In genomic region chr3:57179580-57180410, GRCh38 we compare ENCODE assay signal across 1 cellular context.
TF ChIP-seq lines count a peak whose summit lies in the region.

No MANE protein-coding gene starts in this region.

TF ChIP-seq in H1, 55 proteins besides CTCF, POLR2A, EP300 and RAD21:
- TF ChIP-seq TAF7 (optimal IDR thresholded peaks at IDR 0.05; ENCODE audit: borderline replicate concordance, low read depth, low read length) (no peak), HDAC2 (IDR thresholded peaks at IDR 0.05; ENCODE audit: borderline replicate concordance in 1 of 2, low read depth in 2 of 2, low read length in 2 of 2) (no peak), JUN (IDR thresholded peaks at IDR 0.05; ENCODE audit: low read depth, low read length) (no peak), EGR1 (IDR thresholded peaks at IDR 0.05; ENCODE audit: borderline replicate concordance, low read depth, low read length) (no peak), NRF1 (IDR thresholded peaks at IDR 0.05; ENCODE audit: low read depth, low read length) (no peak), RNF2 (IDR thresholded peaks at IDR 0.05; ENCODE audit: borderline replicate concordance, low read depth, low read length, missing control alignments, poor library complexity, severe bottlenecking) (no peak), MAFK (IDR thresholded peaks at IDR 0.05; ENCODE audit: low read depth, low read length) (no peak), BCL11A (IDR thresholded peaks at IDR 0.05; ENCODE audit: low read depth in 2 of 2, low read length in 2 of 2) (no peak)
